ENCODE assay signal across 16 cellular contexts in the genomic region with DNA sequence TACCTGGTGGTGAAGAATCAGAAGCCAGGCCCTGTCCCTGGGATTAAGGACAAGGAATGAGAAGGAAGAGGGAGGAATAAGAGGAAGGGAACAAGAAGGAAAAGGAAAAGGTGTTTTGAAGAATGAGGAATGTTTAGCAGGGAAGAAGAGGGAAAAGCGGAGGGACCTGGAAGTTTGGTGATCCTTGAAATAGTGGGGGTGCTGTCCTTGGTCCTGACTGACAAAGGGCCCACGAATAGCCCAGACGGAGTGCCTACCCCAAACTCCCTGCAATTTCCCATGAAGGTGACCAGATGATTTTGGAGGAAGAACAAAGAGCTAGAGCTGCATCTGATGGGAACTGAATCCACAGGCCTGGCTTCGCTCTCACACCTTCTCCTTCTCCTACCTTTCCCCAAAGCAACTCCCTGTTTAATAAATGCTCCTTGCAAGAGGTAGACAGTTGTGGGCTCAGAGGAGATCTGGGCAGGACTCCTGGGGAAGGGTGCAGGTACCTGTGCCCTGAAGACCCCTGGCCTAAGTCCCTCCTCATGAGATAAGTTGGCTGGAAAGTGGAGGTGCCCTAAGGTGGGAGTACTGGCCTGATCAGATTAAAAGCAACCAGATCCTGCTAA. TPM values are rescaled to one million over a fixed set of nuclear protein-coding genes. Genes with fewer than 3 reads are reported as not detected.
A peak's percentile ranks its signal among the peaks of the same experiment; 100 is the strongest.
DNase-seq lines count a peak whose midpoint lies in the region; ATAC-seq and TF ChIP-seq lines count a peak whose summit lies in the region.
"Had no signal": no experiment of that assay in that cellular context is flagged by ENCODE, and none has a peak within 500 bp of the region (broad histone marks: within the 10 kb centered on the region; RNA-seq: fewer than 3 reads in every experiment).

No MANE protein-coding gene starts in this region.

- DNase-seq in DMS 273 (lab: John Stamatoyannopoulos, UW; ENCODE audit: unreplicated experiment): peak; percentile 17
- DNase-seq in DMS 273 treated with DMSO at 0.1 percent for 48 hours (lab: John Stamatoyannopoulos, UW): no peak
- DNase-seq in Panc1 (ENCODE audit: low read depth, low spot score): no peak
- peak; percentile 29 to 39 for DNase-seq in fibroblast of lung (ENCODE audit: low read depth in 2 of 2)
- DNase-seq in OCI-M2 (lab: John Stamatoyannopoulos, UW; ENCODE audit: unreplicated experiment): no peak
- DNase-seq in dorsolateral prefrontal cortex: no peak
- DNase-seq: activated CD8-positive, alpha-beta memory T cell treated with anti-CD3 and anti-CD28 coated beads, Interleukin-2, amount 50 U/mL, for 48 hours; heart left ventricle; SIG-M5 had no signal

- no TSS peak for BruUV-seq in Panc1 (replicated peaks; lab: Mats Ljungman, UMichigan)

- H3K9ac ChIP-seq in fibroblast of lung (ENCODE audit: insufficient read depth, low read length): no peak overlapping the region
- no peak overlapping the region for H3K9ac ChIP-seq in neural cell (ENCODE audit: low read length)

- ATAC-seq in Panc1 (peak; percentile 22; the same call in 1 of the 2 replicates), GM21737 (IDR thresholded peaks at IDR 0.05; ENCODE audit: unreplicated experiment) (no peak)
- ATAC-seq: heart left ventricle had no signal

- H3K27me3 ChIP-seq in Panc1 (ENCODE audit: control insufficient read depth, insufficient read depth, low read length) (peaks cover 20% of the 10 kb centered on the region), fibroblast of lung (ENCODE audit: control insufficient read depth, insufficient read depth, low read length) (peaks cover 20% of the 10 kb centered on the region), neural cell (ENCODE audit: insufficient read depth, low read depth, low read length) (peaks cover 50% of the 10 kb centered on the region), dorsolateral prefrontal cortex (peaks cover 0 to 36% (median 3%) of the 10 kb centered on the region in 45 donors)

- H3K9me3 ChIP-seq in Panc1 (ENCODE audit: control insufficient read depth, insufficient read depth, low read depth, low read length) (no peaks in the 10 kb centered on the region), fibroblast of lung (ENCODE audit: control insufficient read depth, insufficient read depth, low read depth, low read length) (no peaks in the 10 kb centered on the region), neural cell (ENCODE audit: low read length) (no peaks in the 10 kb centered on the region)
- H3K9me3 ChIP-seq: adrenal gland, heart left ventricle, tibial nerve had no signal

- no peaks in the 10 kb centered on the region for H3F3A ChIP-seq in neural cell (ENCODE audit: insufficient read depth, low read length, poor library complexity, severe bottlenecking)

- H3K9me2 ChIP-seq in neural cell (ENCODE audit: insufficient read depth, low read length): no peaks in the 10 kb centered on the region

- H3K4me2 ChIP-seq in fibroblast of lung (ENCODE audit: extremely low read depth, insufficient read depth, low read length) (no peak overlapping the region), neural cell (ENCODE audit: low read length) (no peak overlapping the region)

- intact Hi-C loops in Panc1 (cut with micrococcal nuclease; ENCODE audit: unreplicated experiment) (no loop called here), dorsolateral prefrontal cortex (cut with DNase I) (no loop called here)

- no peaks in the 10 kb centered on the region for H4K20me1 ChIP-seq in fibroblast of lung (ENCODE audit: control insufficient read depth, extremely low read depth, insufficient read depth, low read length)
- H4K20me1 ChIP-seq in neural cell (ENCODE audit: insufficient read depth): no peaks in the 10 kb centered on the region

- in situ Hi-C loops in Panc1 (cut with HindIII; ENCODE audit: low pct_unique_long_range_greater_than_20kb, low sequenced_read_pairs): no loop called here

- H3K4me3 ChIP-seq in Panc1 (ENCODE audit: low read depth in 2 of 2, low read length in 2 of 2) (no peak overlapping the region), fibroblast of lung (replicated peaks in 1 of 4; ENCODE audit: control extremely low read depth in 1 of 4, insufficient read depth in 1 of 4, low read depth in 3 of 4, low read length in 4 of 4) (no peak overlapping the region), neural cell (ENCODE audit: low read length) (no peak overlapping the region), dorsolateral prefrontal cortex (no peak overlapping the region)
- H3K4me3 ChIP-seq: adrenal gland, heart left ventricle, tibial nerve had no signal

- H3K36me3 ChIP-seq in Panc1 (ENCODE audit: control insufficient read depth, insufficient read depth, low read length) (no peaks in the 10 kb centered on the region), fibroblast of lung (ENCODE audit: control insufficient read depth, insufficient read depth, low read length) (no peaks in the 10 kb centered on the region), neural cell (ENCODE audit: insufficient read depth, low read length) (no peaks in the 10 kb centered on the region)
- H3K36me3 ChIP-seq: adrenal gland, heart left ventricle, tibial nerve had no signal

- CTCF ChIA-PET in Panc1 (lab: Charles Lee): no interaction called here

- no peak for TF ChIP-seq EP300 in neural cell (conservative IDR thresholded peaks at IDR 0.05; ENCODE audit: poor library complexity, severe bottlenecking)

- H3K4me1 ChIP-seq in Panc1 (ENCODE audit: control insufficient read depth, insufficient read depth, low read length) (no peaks in the 10 kb centered on the region), fibroblast of lung (ENCODE audit: control insufficient read depth, extremely low read depth, insufficient read depth, low read length) (no peaks in the 10 kb centered on the region)
- H3K4me1 ChIP-seq: adrenal gland, heart left ventricle, tibial nerve had no signal

- TF ChIP-seq RAD21 in neural cell (conservative IDR thresholded peaks at IDR 0.05): no peak

- H2AFZ ChIP-seq in fibroblast of lung (ENCODE audit: low read length) (no peak overlapping the region), neural cell (ENCODE audit: low read depth, low read length) (no peak overlapping the region)

- POLR2A ChIA-PET in Panc1 (lab: Charles Lee): interaction anchor here (0.6 kb wide), 1 partner anchor 30 kb away, joined by 3 read pairs; no protein-coding TSS in a partner anchor

- H3K79me2 ChIP-seq in fibroblast of lung (ENCODE audit: control insufficient read depth, insufficient read depth, low read length) (no peaks in the 10 kb centered on the region), neural cell (replicated peaks; ENCODE audit: insufficient read depth, low read length) (no peaks in the 10 kb centered on the region)

- H3K27ac ChIP-seq in Panc1 (ENCODE audit: low read length) (no peak overlapping the region), fibroblast of lung (ENCODE audit: insufficient read depth, low read length) (no peak overlapping the region), neural cell (ENCODE audit: low read length) (no peak overlapping the region), dorsolateral prefrontal cortex (no peak overlapping the region)
- H3K27ac ChIP-seq: 22Rv1, adrenal gland, heart left ventricle, tibial nerve, VCaP had no signal

- TF ChIP-seq CTCF in Panc1 (IDR thresholded peaks at IDR 0.05) (no peak), fibroblast of lung (conservative IDR thresholded peaks at IDR 0.05 in 1 of 2, IDR thresholded peaks at IDR 0.05 in 1 of 2; ENCODE audit: low read depth in 1 of 2, low read length in 2 of 2) (no peak), neural cell (IDR thresholded peaks at IDR 0.05; ENCODE audit: poor library complexity, severe bottlenecking) (no peak), dorsolateral prefrontal cortex (IDR thresholded peaks at IDR 0.05 in 54 of 56, conservative IDR thresholded peaks at IDR 0.05 in 2 of 56; ENCODE audit: low read depth in 1 of 56, partially characterized antibody in 56 of 56) (no peak)

RNA-seq across cellular contexts. Expression of a gene that starts 19.3 kb away (rescaled TPM):
- total RNA-seq in Panc1 (2021; ENCODE audit: unreplicated experiment) (21.2 TPM), fibroblast of lung (14.4 and 19.8 TPM in 2 replicates), dorsolateral prefrontal cortex (1 to 10 TPM in 105 of 120 experiments, under 1 TPM in 15; 0.37 to 6.3 (median 1.9) TPM)
- 17.5 TPM for polyA plus RNA-seq in Panc1 (2012; ENCODE audit: insufficient read length)
- polyA plus RNA-seq in fibroblast of lung (4.6 and 15.3 TPM in 2 replicates), neural cell (1.2 and 1.6 TPM in 2 replicates)
- polyA plus RNA-seq in fibroblast of lung (2012): 6.7 and 26.3 TPM in 2 replicates
- polyA minus RNA-seq in fibroblast of lung (ENCODE audit: low replicate concordance) (17.1 and 35.7 TPM in 2 replicates), neural cell (1.5 and 1.6 TPM in 2 replicates)

RNA-seq across cellular contexts. Expression of a gene that starts 50.0 kb away (rescaled TPM):
- 15.3 TPM for total RNA-seq in Panc1 (2021; ENCODE audit: unreplicated experiment)
- polyA plus RNA-seq in Panc1 (2012; ENCODE audit: insufficient read length): 12.9 TPM
- total RNA-seq in fibroblast of lung: 39.3 and 55.0 TPM in 2 replicates
- polyA plus RNA-seq in fibroblast of lung: 79.3 and 90.9 TPM in 2 replicates
- polyA plus RNA-seq in fibroblast of lung (2012): 48.7 and 51.3 TPM in 2 replicates
- 125 and 157 TPM in 2 replicates for polyA minus RNA-seq in fibroblast of lung (ENCODE audit: low replicate concordance)
- 52.1 and 56.5 TPM in 2 replicates for polyA plus RNA-seq in neural cell
- polyA minus RNA-seq in neural cell: 29.7 and 32.3 TPM in 2 replicates
- 100 to 1,000 TPM in 7 of 120 experiments, 10 to 100 TPM in 113; 53.8 to 127 (median 83.8) TPM for total RNA-seq in dorsolateral prefrontal cortex

RNA-seq across cellular contexts. Expression of a gene that starts 50.1 kb away (rescaled TPM):
- 0.13 TPM for total RNA-seq in Panc1 (2021; ENCODE audit: unreplicated experiment)
- 0.57 TPM for polyA plus RNA-seq in Panc1 (2012; ENCODE audit: insufficient read length)
- total RNA-seq in fibroblast of lung: not detected in 2 replicates
- polyA plus RNA-seq in fibroblast of lung: not detected in 2 replicates
- not detected in 2 replicates for polyA plus RNA-seq in fibroblast of lung (2012)
- polyA minus RNA-seq in fibroblast of lung (ENCODE audit: low replicate concordance): not detected in 2 replicates
- not detected in 2 replicates for polyA plus RNA-seq in neural cell
- not detected in 2 replicates for polyA minus RNA-seq in neural cell
- total RNA-seq in dorsolateral prefrontal cortex: not detected
- total RNA-seq: adrenal gland, osteoblast, tibial nerve had no signal
- polyA plus RNA-seq: adrenal gland had no signal

RNA-seq across cellular contexts. Expression of a gene that starts 50.1 kb away (rescaled TPM):
- 1.8 TPM for total RNA-seq in Panc1 (2021; ENCODE audit: unreplicated experiment)
- 2.0 TPM for polyA plus RNA-seq in Panc1 (2012; ENCODE audit: insufficient read length)
- 1.3 TPM in 2 replicates for total RNA-seq in fibroblast of lung
- polyA plus RNA-seq in fibroblast of lung: 0.42 and 0.50 TPM in 2 replicates
- 1.0 and 1.4 TPM in 2 replicates for polyA plus RNA-seq in fibroblast of lung (2012)
- polyA minus RNA-seq in fibroblast of lung (ENCODE audit: low replicate concordance): 0.08 TPM in 1 of 2 replicates, not detected in the other
- polyA plus RNA-seq in neural cell: 1.5 and 2.6 TPM in 2 replicates
- 2.2 and 2.8 TPM in 2 replicates for polyA minus RNA-seq in neural cell
- total RNA-seq in dorsolateral prefrontal cortex: 10 to 100 TPM; 11.3 to 42.8 (median 23.8) TPM

Comparison
In these comparisons a context has a peak if more than half of its experiments do, and no peak if none do; other contexts are left out.
1. DNase-seq: peak in DMS 273 (single experiment) and fibroblast of lung (2 of 2); none in DMS 273 treated with DMSO at 0.1 percent for 48 hours (single experiment), Panc1 (single experiment), OCI-M2 (single experiment) and dorsolateral prefrontal cortex (0 of 10).